In genomic region chrX:68506649-68507048, GRCh38 we compare ENCODE assay signal across 21 cellular contexts. TPM values are rescaled to one million over a fixed set of nuclear protein-coding genes. Genes with fewer than 3 reads are reported as not detected.
DNase-seq lines count a peak whose midpoint lies in the region; ATAC-seq and TF ChIP-seq lines count a peak whose summit lies in the region.
"Had no signal": no experiment of that assay in that cellular context is flagged by ENCODE, and none has a peak within 500 bp of the region (broad histone marks: within the 10 kb centered on the region; RNA-seq: fewer than 3 reads in every experiment).

No MANE protein-coding gene starts in this region.

- H2AFZ ChIP-seq in osteoblast (ENCODE audit: low read length) = no peak overlapping the region
- H2AFZ ChIP-seq: GM23338 had no signal

- intact Hi-C loops in Right ventricle myocardium inferior (cut with DNase I) (no loop called here), left cardiac atrium (cut with DNase I) (no loop called here), left ventricle myocardium inferior (cut with micrococcal nuclease) (no loop called here)

- peak; percentile 59 for ATAC-seq in Right ventricle myocardium inferior
- ATAC-seq in left cardiac atrium = no peak
- no peak for ATAC-seq in GM21786 (IDR thresholded peaks at IDR 0.05; ENCODE audit: unreplicated experiment)
- ATAC-seq: GM12878, GM23338, HCT116 had no signal

- peaks cover 65% of the 10 kb centered on the region for H3K79me2 ChIP-seq in osteoblast (ENCODE audit: insufficient read depth, low read length)

- TF ChIP-seq CTCF in left ventricle myocardium inferior (IDR thresholded peaks at IDR 0.05; ENCODE audit: borderline replicate concordance) (no peak), right atrium auricular region (IDR thresholded peaks at IDR 0.05) (no peak), osteoblast (IDR thresholded peaks at IDR 0.05; ENCODE audit: extremely low read depth, low read depth, low read length) (no peak)

- peaks cover 20% of the 10 kb centered on the region for H4K20me1 ChIP-seq in osteoblast (ENCODE audit: insufficient read depth, low read length)

- H3K36me3 ChIP-seq in left ventricle myocardium inferior (peaks cover 7% of the 10 kb centered on the region), right atrium auricular region (no peaks in the 10 kb centered on the region), osteoblast (ENCODE audit: insufficient read depth, low read length) (no peaks in the 10 kb centered on the region)

- no peak for DNase-seq in Right ventricle myocardium inferior (ENCODE audit: missing footprints)
- no peak for DNase-seq in left cardiac atrium
- DNase-seq in left ventricle myocardium inferior = no peak
- no peak for DNase-seq in right atrium auricular region (ENCODE audit: low spot score)
- peak; percentile 5 for DNase-seq in osteoblast (ENCODE audit: insufficient read length, low spot score, missing footprints)
- DNase-seq in Kasumi-1 (lab: John Stamatoyannopoulos, UW) = no peak
- no peak for DNase-seq in stimulated activated CD4-positive, alpha-beta T cell treated with anti-CD3 and anti-CD28 coated beads, Interleukin-4, amount 100 ng/mL, for 1 hour
- DNase-seq: CD4-positive, CD25-positive, alpha-beta regulatory T cell; CD8-positive, alpha-beta memory T cell; DMS 273 treated with DMSO at 0.1 percent for 48 hours; DMS79; EL; GDM1; H9 had no signal

- H3K27ac ChIP-seq in left ventricle myocardium inferior (replicated peaks) (peak overlapping the region; percentile 45), right atrium auricular region (no peak overlapping the region), osteoblast (ENCODE audit: low read depth, low read length) (no peak overlapping the region)
- H3K27ac ChIP-seq: 22Rv1, BLaER1, C4-2B had no signal

- no peaks in the 10 kb centered on the region for H3K27me3 ChIP-seq in left ventricle myocardium inferior (ENCODE audit: low read depth)
- H3K27me3 ChIP-seq in right atrium auricular region = no peaks in the 10 kb centered on the region
- no peaks in the 10 kb centered on the region for H3K27me3 ChIP-seq in osteoblast (ENCODE audit: insufficient read depth, low read length)

- peaks cover 66% of the 10 kb centered on the region for H3K4me1 ChIP-seq in left ventricle myocardium inferior
- H3K4me1 ChIP-seq in right atrium auricular region = peaks cover 0 to 9% of the 10 kb centered on the region in 2 donors
- peaks cover 3% of the 10 kb centered on the region for H3K4me1 ChIP-seq in osteoblast (ENCODE audit: insufficient read depth, low read length)
- H3K4me1 ChIP-seq: BLaER1 had no signal

- no peak overlapping the region for H3K4me3 ChIP-seq in left ventricle myocardium inferior
- H3K4me3 ChIP-seq in right atrium auricular region = no peak overlapping the region
- H3K4me3 ChIP-seq in osteoblast (ENCODE audit: insufficient read depth, low read length) = no peak overlapping the region
- H3K4me3 ChIP-seq: BLaER1, GM12878, GM23338 had no signal

- H3K4me2 ChIP-seq in osteoblast (ENCODE audit: insufficient read depth, low read length) = no peak overlapping the region
- H3K4me2 ChIP-seq: BLaER1, GM23338 had no signal

- H3K9me3 ChIP-seq in left ventricle myocardium inferior (replicated peaks) (no peaks in the 10 kb centered on the region), right atrium auricular region (no peaks in the 10 kb centered on the region), osteoblast (ENCODE audit: low read depth, low read length) (no peaks in the 10 kb centered on the region)
- H3K9me3 ChIP-seq: BLaER1 had no signal

RNA-seq across cellular contexts. Expression of gene YIPF6, which starts 7.8 kb away (rescaled TPM):
- total RNA-seq in Right ventricle myocardium inferior (31.9 TPM), left cardiac atrium (10 to 100 TPM; 31.1 to 33.0 TPM), left ventricle myocardium inferior (30.4 TPM), right atrium auricular region (10 to 100 TPM; 20.1 to 23.4 TPM), osteoblast (21.5 and 27.1 TPM in 2 replicates)
